9 cellular contexts compared by ENCODE assay signal in genomic region chr7:131008840-131009651, GRCh38.
DNase-seq lines count a peak whose midpoint lies in the region; ATAC-seq, FAIRE-seq and TF ChIP-seq lines count a peak whose summit lies in the region.
"Had no signal": no experiment of that assay in that cellular context is flagged by ENCODE, and none has a peak within 500 bp of the region (broad histone marks: within the 10 kb centered on the region; RNA-seq: fewer than 3 reads in every experiment).

No MANE protein-coding gene starts in this region.

- no peak overlapping the region for H2BK5ac ChIP-seq in trophoblast cell (ENCODE audit: low read depth, low read length, poor library complexity)

- H2BK120ac ChIP-seq in trophoblast cell (ENCODE audit: insufficient read depth, low read length, poor library complexity) = no peak overlapping the region

- H3K9me3 Mint-ChIP-seq in activated naive CD4-positive, alpha-beta T cell treated with anti-CD3 and anti-CD28 coated beads, Interleukin-2, amount 50 U/mL, for 72 hours = peaks cover 0 to 8% of the 10 kb centered on the region in 2 donors

- no peak overlapping the region for H2AK5ac ChIP-seq in trophoblast cell (ENCODE audit: low read length)

- H4K20me1 ChIP-seq in HepG2 (ENCODE audit: insufficient read depth, low read length) = peaks cover 26% of the 10 kb centered on the region

- no peak for TF ChIP-seq CTCF in liver (IDR thresholded peaks at IDR 0.05; ENCODE audit: low read depth, low read length, missing input control)
- no peak for TF ChIP-seq CTCF in HepG2 (CRISPR knock-in tag; IDR thresholded peaks at IDR 0.05)
- no peak for TF ChIP-seq CTCF in uterus (IDR thresholded peaks at IDR 0.05)

- no peak overlapping the region for H3K18ac ChIP-seq in trophoblast cell (ENCODE audit: low read length)

- no peak overlapping the region for H3K14ac ChIP-seq in trophoblast cell (ENCODE audit: low read length)

- WGBS in liver = 66% methylated on average over 5 of the region's 5 CpGs
- 82% methylated on average over 5 of the region's 5 CpGs for WGBS in HepG2 (ENCODE audit: low lambda C conversion rate)
- WGBS in trophoblast cell (ENCODE audit: extremely low coverage, insufficient coverage, insufficient read length) = no CpG with 5 or more reads among the region's 5 CpGs

- peak overlapping the region; percentile 97 to 99 for H3K27ac Mint-ChIP-seq in activated naive CD4-positive, alpha-beta T cell treated with anti-CD3 and anti-CD28 coated beads, Interleukin-2, amount 50 U/mL, for 72 hours

- H3K4me3 ChIP-seq in liver (ENCODE audit: low read depth in 1 of 3, low read length in 3 of 3) (no peak overlapping the region), HepG2 (replicated peaks in 1 of 3; ENCODE audit: insufficient read depth in 1 of 3, low read depth in 2 of 3, low read length in 3 of 3) (no peak overlapping the region), uterus (no peak overlapping the region), trophoblast cell (ENCODE audit: low read depth, low read length) (no peak overlapping the region)

- H3K4ac ChIP-seq in trophoblast cell (ENCODE audit: low read depth, low read length) = no peak overlapping the region

- no peak for TF ChIP-seq RAD21 in liver (IDR thresholded peaks at IDR 0.05)
- no peak for TF ChIP-seq RAD21 in HepG2 (CRISPR knock-in tag; IDR thresholded peaks at IDR 0.05)

- no peak overlapping the region for H3K23ac ChIP-seq in trophoblast cell (ENCODE audit: low read length)

- in situ Hi-C loops in HepG2 (cut with HindIII; ENCODE audit: extremely low pct_ligation_motif_present, low pct_unique_long_range_greater_than_20kb) = no loop called here

- H2AFZ ChIP-seq in HepG2 (ENCODE audit: low read length) (no peak overlapping the region), trophoblast cell (ENCODE audit: insufficient read depth, low read length, poor library complexity) (no peak overlapping the region)

- no peak for TF ChIP-seq POLR2A in HepG2 (IDR thresholded peaks at IDR 0.05; ENCODE audit: insufficient read depth in 1 of 2, low read depth in 2 of 2, low read length in 2 of 2)
- TF ChIP-seq POLR2A in uterus (IDR thresholded peaks at IDR 0.05) = no peak

- intact Hi-C loops in HepG2 (cut with micrococcal nuclease; ENCODE audit: unreplicated experiment) = no loop called here
- intact Hi-C loops in uterus (cut with DNase I; ENCODE audit: low total_unique reads) = no loop called here

- H3K79me2 ChIP-seq in HepG2 (ENCODE audit: insufficient read depth, low read length) (peaks cover 31% of the 10 kb centered on the region), trophoblast cell (ENCODE audit: control insufficient read depth, insufficient read depth, low read length, poor library complexity) (no peaks in the 10 kb centered on the region)

- H3K27me3 ChIP-seq in liver (ENCODE audit: control insufficient read depth in 4 of 4, insufficient read depth in 4 of 4, low read length in 3 of 4) (no peaks in the 10 kb centered on the region), HepG2 (ENCODE audit: control insufficient read depth in 1 of 2, insufficient read depth in 2 of 2, low read length in 2 of 2) (no peaks in the 10 kb centered on the region), uterus (no peaks in the 10 kb centered on the region), trophoblast cell (ENCODE audit: insufficient read depth, low read length) (no peaks in the 10 kb centered on the region)

- H3K36me3 Mint-ChIP-seq in activated naive CD4-positive, alpha-beta T cell treated with anti-CD3 and anti-CD28 coated beads, Interleukin-2, amount 50 U/mL, for 72 hours = peaks cover 7 to 30% of the 10 kb centered on the region in 2 donors

- no peak overlapping the region for H2BK12ac ChIP-seq in trophoblast cell (ENCODE audit: low read length)

- POLR2A ChIA-PET in HepG2 (lab: Yijun Ruan, JAX) = no interaction called here

- TF ChIP-seq EP300 in HepG2 (IDR thresholded peaks at IDR 0.05; ENCODE audit: low read depth in 2 of 2, low read length in 2 of 2) = no peak
- no peak for TF ChIP-seq EP300 in HepG2 (CRISPR knock-in tag; IDR thresholded peaks at IDR 0.05; ENCODE audit: borderline replicate concordance)

- CTCF ChIA-PET in HepG2 (lab: Yijun Ruan, JAX; ENCODE audit: low intra/inter-chr PET ratio, low total read pairs) = interaction anchor here (2.3 kb wide), 1 partner anchor 27 kb away, joined by 12 read pairs; no protein-coding TSS in a partner anchor

- H3K9me3 ChIP-seq in liver (ENCODE audit: control insufficient read depth in 4 of 4, low read length in 3 of 4) (no peaks in the 10 kb centered on the region), HepG2 (ENCODE audit: low read length) (no peaks in the 10 kb centered on the region), uterus (no peaks in the 10 kb centered on the region), trophoblast cell (ENCODE audit: insufficient read depth, low read depth, low read length) (peaks cover 2% of the 10 kb centered on the region)

- BruUV-seq in HepG2 (replicated peaks; lab: Mats Ljungman, UMichigan) = no TSS peak

- H3K79me1 ChIP-seq in trophoblast cell (ENCODE audit: low read length) = no peaks in the 10 kb centered on the region

- H3K4me2 ChIP-seq in HepG2 (ENCODE audit: low read depth, low read length) (no peak overlapping the region), trophoblast cell (ENCODE audit: low read length) (no peak overlapping the region)

- H3K9ac ChIP-seq in liver (ENCODE audit: low read depth in 1 of 2, low read length in 2 of 2) = peak overlapping the region in 1 of 2 donors; percentile 18
- H3K9ac ChIP-seq in HepG2 (ENCODE audit: insufficient read depth, low read depth, low read length) = no peak overlapping the region
- no peak overlapping the region for H3K9ac ChIP-seq in trophoblast cell (ENCODE audit: low read length)

- H3K36me3 ChIP-seq in liver (ENCODE audit: control insufficient read depth in 4 of 4, insufficient read depth in 3 of 4, low read depth in 1 of 4, low read length in 3 of 4) (peaks cover 0 to 5% (median 1%) of the 10 kb centered on the region in 4 donors), HepG2 (replicated peaks in 1 of 2; ENCODE audit: control insufficient read depth in 1 of 2, insufficient read depth in 2 of 2, low read length in 2 of 2) (peaks cover 0 to 1% of the 10 kb centered on the region in 2 experiments; a peak in 1 of 5 replicates), uterus (no peaks in the 10 kb centered on the region), trophoblast cell (ENCODE audit: control insufficient read depth in 1 of 2, insufficient read depth in 2 of 2, low read length in 2 of 2) (no peaks in the 10 kb centered on the region)

- no peak for FAIRE-seq in HepG2 (lab: Jason Lieb, UNC)

- no peak overlapping the region for H4K12ac ChIP-seq in trophoblast cell (ENCODE audit: low read depth, low read length)

- peak overlapping the region; percentile 10 to 80 for H3K27ac ChIP-seq in liver (ENCODE audit: low read depth in 1 of 2, low read length in 2 of 2)
- no peak overlapping the region for H3K27ac ChIP-seq in HepG2 (ENCODE audit: extremely low read length, insufficient read depth, low read length)
- peak overlapping the region; percentile 70 to 83 for H3K27ac ChIP-seq in uterus
- no peak overlapping the region for H3K27ac ChIP-seq in trophoblast cell (ENCODE audit: low read depth, low read length)

- no peak for DNase-seq in HepG2 (ENCODE audit: low spot score)
- no peak for DNase-seq in activated naive CD4-positive, alpha-beta T cell treated with anti-CD3 and anti-CD28 coated beads, Interleukin-2, amount 50 U/mL, for 72 hours (ENCODE audit: low spot score in 2 of 2)
- DNase-seq in left kidney (ENCODE audit: low read depth, low spot score) = peak; percentile 48
- no peak for DNase-seq in uterus
- no peak for DNase-seq in dermis blood vessel endothelial cell
- no peak for DNase-seq in trophoblast cell
- DNase-seq: Right ventricle myocardium superior had no signal

- no peak overlapping the region for H4K91ac ChIP-seq in trophoblast cell (ENCODE audit: low read depth, low read length)

- H3K4me1 ChIP-seq in liver (ENCODE audit: control insufficient read depth in 4 of 4, insufficient read depth in 4 of 4, low read length in 3 of 4) (peaks cover 20 to 48% (median 34%) of the 10 kb centered on the region in 4 donors), HepG2 (ENCODE audit: insufficient read depth, low read length) (peaks cover 20% of the 10 kb centered on the region; the same call in 1 of the 2 replicates), uterus (peaks cover 18 to 25% of the 10 kb centered on the region in 2 donors), trophoblast cell (ENCODE audit: control insufficient read depth in 1 of 2, insufficient read depth in 2 of 2, low read length in 2 of 2) (no peaks in the 10 kb centered on the region)

- H4K8ac ChIP-seq in trophoblast cell (ENCODE audit: low read depth, low read length) = no peak overlapping the region

- ATAC-seq in HepG2 (no peak), GM19328 (IDR thresholded peaks at IDR 0.05; ENCODE audit: unreplicated experiment) (no peak)
- ATAC-seq in activated naive CD4-positive, alpha-beta T cell treated with anti-CD3 and anti-CD28 coated beads, Interleukin-2, amount 50 U/mL, for 72 hours = peak; percentile 57 to 63

TF ChIP-seq in liver, 16 proteins besides CTCF, POLR2A, EP300 and RAD21:
- TF ChIP-seq FOXA1 (IDR thresholded peaks at IDR 0.05) (no peak), SP1 (IDR thresholded peaks at IDR 0.05) (no peak), RXRA (IDR thresholded peaks at IDR 0.05) (no peak)

TF ChIP-seq in HepG2, 621 proteins besides CTCF, POLR2A, EP300 and RAD21 (continues in another document):
- TF ChIP-seq ZBTB37 (CRISPR knock-in tag; IDR thresholded peaks at IDR 0.05) = no peak
- no peak for TF ChIP-seq ZMAT3 (CRISPR knock-in tag; conservative IDR thresholded peaks at IDR 0.05)
- TF ChIP-seq FOXM1 (CRISPR knock-in tag; IDR thresholded peaks at IDR 0.05) = no peak
- no peak for TF ChIP-seq RFX3 (CRISPR knock-in tag; IDR thresholded peaks at IDR 0.05)
- no peak for TF ChIP-seq ZNF816 (CRISPR knock-in tag; IDR thresholded peaks at IDR 0.05; ENCODE audit: borderline replicate concordance)
- no peak for TF ChIP-seq ADNP (CRISPR knock-in tag; IDR thresholded peaks at IDR 0.05)

Comparison
In these comparisons a context has a peak if more than half of its experiments do, and no peak if none do; other contexts are left out.
1. H3K27ac ChIP-seq: peak in liver (2 of 2) and uterus (2 of 2); none in HepG2 (single experiment) and trophoblast cell (single experiment).
2. ATAC-seq: peak in activated naive CD4-positive, alpha-beta T cell treated with anti-CD3 and anti-CD28 coated beads, Interleukin-2, amount 50 U/mL, for 72 hours (2 of 2); none in HepG2 (single experiment) and GM19328 (single experiment).